27 cellular contexts compared by ENCODE assay signal in genomic region chr10:103457896-103458583, GRCh38. TPM values are rescaled to one million over a fixed set of nuclear protein-coding genes. Genes with fewer than 3 reads are reported as not detected.
"Had no signal": no experiment of that assay in that cellular context is flagged by ENCODE, and none has a peak within 500 bp of the region (broad histone marks: within the 10 kb centered on the region; RNA-seq: fewer than 3 reads in every experiment).

No MANE protein-coding gene starts in this region.

- H3K4me1 ChIP-seq: left ventricle myocardium inferior, upper lobe of right lung had no signal

- H3K4me3 Mint-ChIP-seq: endodermal cell; naive B cell; nephron progenitor cell; stimulated activated naive B cell treated with anti-CD40 and anti-IgM and Interleukin-4, amounts not matched to agents 10 μg/mL and 1 μg/mL and 100 μg/mL, for 72 hours; stimulated activated naive CD8-positive, alpha-beta T cell treated with anti-CD3 and anti-CD28 coated beads, Interleukin-15, amount 100 ng/mL, for 72 hours had no signal

- H3K36me3 ChIP-seq: left ventricle myocardium inferior, lower lobe of right lung, neutrophil, sigmoid colon, upper lobe of right lung, vagina had no signal

- ATAC-seq: left cardiac atrium, lower lobe of right lung had no signal

- H3K4me1 Mint-ChIP-seq: endodermal cell had no signal

- H3K4me2 ChIP-seq: hepatocyte had no signal

- H3K79me2 ChIP-seq: hepatocyte had no signal

- H3K9me3 ChIP-seq: left ventricle myocardium inferior, lower lobe of right lung, neutrophil, sigmoid colon, testis, tibial nerve, upper lobe of right lung, vagina had no signal

- H3K27ac ChIP-seq: hepatocyte, left ventricle myocardium inferior, lower lobe of right lung, neutrophil, sigmoid colon, skin epidermis, testis, tibial nerve, upper lobe of right lung, vagina had no signal

- H3K9me3 Mint-ChIP-seq: endodermal cell; naive B cell; nephron progenitor cell; stimulated activated naive B cell treated with anti-CD40 and anti-IgM and Interleukin-4, amounts not matched to agents 10 μg/mL and 1 μg/mL and 100 μg/mL, for 72 hours; stimulated activated naive CD8-positive, alpha-beta T cell treated with anti-CD3 and anti-CD28 coated beads, Interleukin-15, amount 100 ng/mL, for 72 hours had no signal

- H2AFZ ChIP-seq: hepatocyte had no signal

- H3K27me3 ChIP-seq: hepatocyte, sigmoid colon, testis, tibial nerve, upper lobe of right lung, vagina had no signal

- DNase-seq: effector CD4-positive, alpha-beta T cell; foreskin melanocyte; kidney; left cardiac atrium; left ventricle myocardium inferior; lower lobe of right lung; naive B cell; sigmoid colon; stimulated activated CD4-positive, alpha-beta T cell treated with anti-CD3 and anti-CD28 coated beads, Interleukin-2, amount 100 ng/mL, for 24 hours; stimulated activated CD4-positive, alpha-beta T cell treated with anti-CD3 and anti-CD28 coated beads, Interleukin-4, amount 100 ng/mL, for 4 hours; stimulated activated naive B cell treated with anti-CD40 and anti-IgM and Interleukin-4, amounts not matched to agents 10 μg/mL and 1 μg/mL and 100 μg/mL, for 72 hours; stimulated activated naive CD8-positive, alpha-beta T cell treated with anti-CD3 and anti-CD28 coated beads, Interleukin-15, amount 100 ng/mL, for 72 hours; testis; upper lobe of right lung had no signal

- H3K4me3 ChIP-seq: hepatocyte, left ventricle myocardium inferior, lower lobe of right lung, sigmoid colon, skin epidermis, testis, tibial nerve, upper lobe of right lung, vagina had no signal

- FAIRE-seq: endothelial cell of umbilical vein, kidney had no signal

- H3K36me3 Mint-ChIP-seq: naive B cell had no signal

- H3K27me3 Mint-ChIP-seq: stimulated activated naive CD8-positive, alpha-beta T cell treated with anti-CD3 and anti-CD28 coated beads, Interleukin-15, amount 100 ng/mL, for 72 hours had no signal

- H3K27ac Mint-ChIP-seq: endodermal cell; naive B cell; nephron progenitor cell; stimulated activated naive CD8-positive, alpha-beta T cell treated with anti-CD3 and anti-CD28 coated beads, Interleukin-15, amount 100 ng/mL, for 72 hours had no signal

RNA-seq across cellular contexts. Expression of gene CALHM1, which starts 0.7 kb away (rescaled TPM):
- total RNA-seq: dermis microvascular lymphatic vessel endothelial cell, endodermal cell, endothelial cell of umbilical vein, hepatocyte, kidney, left cardiac atrium, left ventricle myocardium inferior, osteocyte, pulmonary artery endothelial cell, sigmoid colon, subcutaneous adipose tissue, tibial nerve, upper lobe of right lung, vagina had no signal
- polyA plus RNA-seq: endothelial cell of umbilical vein, esophagus had no signal

RNA-seq across cellular contexts. Expression of gene CALHM3, which starts 21.0 kb away (rescaled TPM):
- total RNA-seq: dermis microvascular lymphatic vessel endothelial cell, endodermal cell, endothelial cell of umbilical vein, hepatocyte, kidney, left cardiac atrium, left ventricle myocardium inferior, lower lobe of right lung, osteocyte, pulmonary artery endothelial cell, sigmoid colon, subcutaneous adipose tissue, tibial nerve, upper lobe of right lung, vagina had no signal
- polyA plus RNA-seq: endothelial cell of umbilical vein, esophagus, hepatocyte, sigmoid colon had no signal

RNA-seq across cellular contexts. Expression of gene NEURL1, which starts 35.5 kb away (rescaled TPM):
- total RNA-seq: subcutaneous adipose tissue had no signal
